ENCODE assay signal across 1 cellular context in the genomic region with DNA sequence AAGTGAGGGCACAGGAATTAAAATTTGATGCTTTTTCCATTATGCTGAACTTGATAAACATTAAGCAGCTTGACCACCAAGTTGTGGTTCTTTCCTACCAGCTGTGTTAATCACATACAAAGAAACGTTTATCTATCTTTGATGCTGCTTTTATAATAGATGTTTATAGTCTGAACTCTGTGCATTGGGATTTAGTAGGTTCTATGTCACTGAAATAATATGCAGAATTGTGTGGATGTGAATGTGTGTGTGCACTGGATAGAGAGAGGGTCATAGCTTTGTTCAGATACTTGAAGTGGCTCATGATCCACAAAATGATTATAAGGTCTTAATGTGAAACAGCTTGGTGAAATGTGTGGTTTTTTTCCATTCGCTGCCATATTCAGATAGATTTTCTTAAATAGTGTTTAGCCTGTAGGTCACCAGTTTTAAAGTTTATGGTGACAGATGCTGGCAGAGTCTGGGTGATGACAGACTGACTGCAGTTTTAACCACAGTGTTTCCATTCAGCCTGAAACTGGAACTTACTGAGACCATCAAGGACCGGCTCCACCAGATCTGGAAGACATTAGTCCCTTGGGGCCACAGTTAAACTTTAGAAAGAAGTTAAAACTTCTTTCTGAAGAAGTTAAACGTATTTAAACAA.
TF ChIP-seq lines count a peak whose summit lies in the region.

No MANE protein-coding gene starts in this region.

TF ChIP-seq in WTC11, 78 proteins besides CTCF, POLR2A, EP300 and RAD21 (continued from another document):
- TF ChIP-seq, protein P1, sequence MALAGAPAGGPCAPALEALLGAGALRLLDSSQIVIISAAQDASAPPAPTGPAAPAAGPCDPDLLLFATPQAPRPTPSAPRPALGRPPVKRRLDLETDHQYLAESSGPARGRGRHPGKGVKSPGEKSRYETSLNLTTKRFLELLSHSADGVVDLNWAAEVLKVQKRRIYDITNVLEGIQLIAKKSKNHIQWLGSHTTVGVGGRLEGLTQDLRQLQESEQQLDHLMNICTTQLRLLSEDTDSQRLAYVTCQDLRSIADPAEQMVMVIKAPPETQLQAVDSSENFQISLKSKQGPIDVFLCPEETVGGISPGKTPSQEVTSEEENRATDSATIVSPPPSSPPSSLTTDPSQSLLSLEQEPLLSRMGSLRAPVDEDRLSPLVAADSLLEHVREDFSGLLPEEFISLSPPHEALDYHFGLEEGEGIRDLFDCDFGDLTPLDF (CRISPR knock-in tag; IDR thresholded peaks at IDR 0.05), result no peak
- TF ChIP-seq, protein P2, sequence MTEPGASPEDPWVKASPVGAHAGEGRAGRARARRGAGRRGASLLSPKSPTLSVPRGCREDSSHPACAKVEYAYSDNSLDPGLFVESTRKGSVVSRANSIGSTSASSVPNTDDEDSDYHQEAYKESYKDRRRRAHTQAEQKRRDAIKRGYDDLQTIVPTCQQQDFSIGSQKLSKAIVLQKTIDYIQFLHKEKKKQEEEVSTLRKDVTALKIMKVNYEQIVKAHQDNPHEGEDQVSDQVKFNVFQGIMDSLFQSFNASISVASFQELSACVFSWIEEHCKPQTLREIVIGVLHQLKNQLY (CRISPR knock-in tag; IDR thresholded peaks at IDR 0.05), result no peak
- TF ChIP-seq, protein P3, sequence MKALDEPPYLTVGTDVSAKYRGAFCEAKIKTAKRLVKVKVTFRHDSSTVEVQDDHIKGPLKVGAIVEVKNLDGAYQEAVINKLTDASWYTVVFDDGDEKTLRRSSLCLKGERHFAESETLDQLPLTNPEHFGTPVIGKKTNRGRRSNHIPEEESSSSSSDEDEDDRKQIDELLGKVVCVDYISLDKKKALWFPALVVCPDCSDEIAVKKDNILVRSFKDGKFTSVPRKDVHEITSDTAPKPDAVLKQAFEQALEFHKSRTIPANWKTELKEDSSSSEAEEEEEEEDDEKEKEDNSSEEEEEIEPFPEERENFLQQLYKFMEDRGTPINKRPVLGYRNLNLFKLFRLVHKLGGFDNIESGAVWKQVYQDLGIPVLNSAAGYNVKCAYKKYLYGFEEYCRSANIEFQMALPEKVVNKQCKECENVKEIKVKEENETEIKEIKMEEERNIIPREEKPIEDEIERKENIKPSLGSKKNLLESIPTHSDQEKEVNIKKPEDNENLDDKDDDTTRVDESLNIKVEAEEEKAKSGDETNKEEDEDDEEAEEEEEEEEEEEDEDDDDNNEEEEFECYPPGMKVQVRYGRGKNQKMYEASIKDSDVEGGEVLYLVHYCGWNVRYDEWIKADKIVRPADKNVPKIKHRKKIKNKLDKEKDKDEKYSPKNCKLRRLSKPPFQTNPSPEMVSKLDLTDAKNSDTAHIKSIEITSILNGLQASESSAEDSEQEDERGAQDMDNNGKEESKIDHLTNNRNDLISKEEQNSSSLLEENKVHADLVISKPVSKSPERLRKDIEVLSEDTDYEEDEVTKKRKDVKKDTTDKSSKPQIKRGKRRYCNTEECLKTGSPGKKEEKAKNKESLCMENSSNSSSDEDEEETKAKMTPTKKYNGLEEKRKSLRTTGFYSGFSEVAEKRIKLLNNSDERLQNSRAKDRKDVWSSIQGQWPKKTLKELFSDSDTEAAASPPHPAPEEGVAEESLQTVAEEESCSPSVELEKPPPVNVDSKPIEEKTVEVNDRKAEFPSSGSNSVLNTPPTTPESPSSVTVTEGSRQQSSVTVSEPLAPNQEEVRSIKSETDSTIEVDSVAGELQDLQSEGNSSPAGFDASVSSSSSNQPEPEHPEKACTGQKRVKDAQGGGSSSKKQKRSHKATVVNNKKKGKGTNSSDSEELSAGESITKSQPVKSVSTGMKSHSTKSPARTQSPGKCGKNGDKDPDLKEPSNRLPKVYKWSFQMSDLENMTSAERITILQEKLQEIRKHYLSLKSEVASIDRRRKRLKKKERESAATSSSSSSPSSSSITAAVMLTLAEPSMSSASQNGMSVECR (CRISPR knock-in tag; IDR thresholded peaks at IDR 0.05; ENCODE audit: borderline replicate concordance), result no peak
TF ChIP-seq in WTC11: peak in this region for 0.
